ENCODE assay signal across 21 cellular contexts in the genomic region with DNA sequence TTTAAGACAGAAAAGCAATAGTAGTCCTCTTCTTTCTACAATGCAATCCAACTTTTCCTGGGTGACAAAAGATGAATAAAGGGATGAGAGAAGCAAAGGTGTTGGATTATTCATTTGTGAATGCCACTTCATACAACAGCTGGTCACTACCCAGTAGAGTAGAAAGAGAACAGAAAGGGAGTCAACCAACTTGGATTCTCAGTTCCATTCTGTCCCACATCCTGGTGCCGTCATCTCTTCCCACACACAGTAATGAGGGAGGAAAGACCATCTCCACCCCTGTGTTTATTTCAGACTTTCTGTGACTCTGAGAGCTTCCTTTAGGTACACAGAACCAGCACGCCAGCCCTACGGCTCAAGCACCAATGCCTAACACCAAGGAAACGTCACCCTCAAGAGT.
DNase-seq lines count a peak whose midpoint lies in the region; ATAC-seq and TF ChIP-seq lines count a peak whose summit lies in the region.
"Had no signal": no experiment of that assay in that cellular context is flagged by ENCODE, and none has a peak within 500 bp of the region (broad histone marks: within the 10 kb centered on the region; RNA-seq: fewer than 3 reads in every experiment).

No MANE protein-coding gene starts in this region.

- no peak overlapping the region for H3K4me2 ChIP-seq in hepatocyte
- H3K4me2 ChIP-seq: BLaER1, neural progenitor cell had no signal

- no peaks in the 10 kb centered on the region for H3K9me3 Mint-ChIP-seq in activated naive CD4-positive, alpha-beta T cell treated with anti-CD3 and anti-CD28 coated beads, Interleukin-2, amount 50 U/mL, for 72 hours
- H3K9me3 Mint-ChIP-seq in activated T-helper 17 cell treated with anti-CD3 and anti-CD28 coated beads, Interleukin-2, amount 50 U/mL, for 72 hours = no peaks in the 10 kb centered on the region
- no peaks in the 10 kb centered on the region for H3K9me3 Mint-ChIP-seq in stimulated activated naive CD8-positive, alpha-beta T cell treated with anti-CD3 and anti-CD28 coated beads, Interleukin-15, amount 100 ng/mL, for 72 hours
- H3K9me3 Mint-ChIP-seq: activated T-helper 1 cell treated with anti-CD3 and anti-CD28 coated beads, Interleukin-12 subunit alpha, Interleukin-12 subunit beta, Interleukin-2, Interleukin-4 antibody, amounts not matched to agents 30 ng/mL and 10 ng/mL and 1 ng/mL, durations not matched to agents 14 hours and 24 hours and 36 hours; neural progenitor cell had no signal

- H3K36me3 ChIP-seq in hepatocyte (replicated peaks; ENCODE audit: insufficient read depth, low read depth) = no peaks in the 10 kb centered on the region
- H3K36me3 ChIP-seq: BLaER1, lower lobe of right lung, neural progenitor cell had no signal

- H3K27me3 ChIP-seq in hepatocyte = no peaks in the 10 kb centered on the region
- H3K27me3 ChIP-seq: BLaER1, neural progenitor cell had no signal

- TF ChIP-seq CTCF in hepatocyte (IDR thresholded peaks at IDR 0.05; ENCODE audit: poor library complexity) = no peak

- ATAC-seq in activated naive CD4-positive, alpha-beta T cell treated with anti-CD3 and anti-CD28 coated beads, Interleukin-2, amount 50 U/mL, for 72 hours = peak; percentile 62 to 73
- ATAC-seq in activated T-helper 17 cell treated with anti-CD3 and anti-CD28 coated beads, Interleukin-2, amount 50 U/mL, for 72 hours (replicated peaks) = peak; percentile 80
- ATAC-seq in stimulated activated naive CD8-positive, alpha-beta T cell treated with anti-CD3 and anti-CD28 coated beads, Interleukin-15, amount 100 ng/mL, for 72 hours = peak; percentile 68
- no peak for ATAC-seq in esophagus mucosa
- no peak for ATAC-seq in HG03159 (IDR thresholded peaks at IDR 0.05; ENCODE audit: unreplicated experiment)
- ATAC-seq: HCT116 had no signal

- no peaks in the 10 kb centered on the region for H3K9me3 ChIP-seq in hepatocyte (ENCODE audit: low read depth)
- H3K9me3 ChIP-seq: lower lobe of right lung, psoas muscle had no signal

- peak overlapping the region; percentile 6 for H3K27ac ChIP-seq in hepatocyte
- H3K27ac ChIP-seq: BLaER1, lower lobe of right lung, neural progenitor cell, psoas muscle had no signal

- H3K79me2 ChIP-seq in hepatocyte = peaks cover 72% of the 10 kb centered on the region

- no peak for DNase-seq in activated naive CD4-positive, alpha-beta T cell treated with anti-CD3 and anti-CD28 coated beads, Interleukin-2, amount 50 U/mL, for 72 hours (ENCODE audit: low spot score in 2 of 2)
- no peak for DNase-seq in activated naive CD4-positive, alpha-beta T cell treated with Interleukin-2 at 50 U/mL for 16 hours
- no peak for DNase-seq in hepatocyte (ENCODE audit: low spot score)
- no peak for DNase-seq in stimulated activated naive CD8-positive, alpha-beta T cell treated with anti-CD3 and anti-CD28 coated beads, Interleukin-15, amount 100 ng/mL, for 72 hours
- DNase-seq in DMS114 treated with DMSO at 0.1 percent for 48 hours (lab: John Stamatoyannopoulos, UW; ENCODE audit: unreplicated experiment) = no peak
- DNase-seq: ACHN; Calu3; kidney; lower lobe of right lung; NCI-H1105 treated with DMSO at 0.1 percent for 48 hours; NCI-H2029; NCI-H526 treated with DMSO at 0.1 percent for 48 hours; psoas muscle; stimulated activated CD8-positive, alpha-beta memory T cell treated with anti-CD3 and anti-CD28 coated beads, Interleukin-4, amount 100 ng/mL, for 48 hours had no signal

- H2AFZ ChIP-seq in hepatocyte = no peak overlapping the region
- H2AFZ ChIP-seq: neural progenitor cell had no signal

- peak overlapping the region; percentile 25 for H3K4me3 Mint-ChIP-seq in activated T-helper 17 cell treated with anti-CD3 and anti-CD28 coated beads, Interleukin-2, amount 50 U/mL, for 72 hours
- no peak overlapping the region for H3K4me3 Mint-ChIP-seq in stimulated activated naive CD8-positive, alpha-beta T cell treated with anti-CD3 and anti-CD28 coated beads, Interleukin-15, amount 100 ng/mL, for 72 hours
- H3K4me3 Mint-ChIP-seq: activated T-helper 1 cell treated with anti-CD3 and anti-CD28 coated beads, Interleukin-12 subunit alpha, Interleukin-12 subunit beta, Interleukin-2, Interleukin-4 antibody, amounts not matched to agents 30 ng/mL and 10 ng/mL and 1 ng/mL, durations not matched to agents 14 hours and 24 hours and 36 hours; neural progenitor cell had no signal

- no peak overlapping the region for H3K4me3 ChIP-seq in hepatocyte
- H3K4me3 ChIP-seq: BLaER1, lower lobe of right lung, neural progenitor cell, psoas muscle had no signal

- peaks cover 29% of the 10 kb centered on the region for H3K4me1 ChIP-seq in hepatocyte (ENCODE audit: insufficient read depth)
- H3K4me1 ChIP-seq: BLaER1, psoas muscle had no signal

- 95% methylated on average over 4 of the region's 4 CpGs for WGBS in hepatocyte (ENCODE audit: low lambda C conversion rate, missing lambda C conversion rate)

- peaks cover 8% of the 10 kb centered on the region for H3K4me1 Mint-ChIP-seq in activated T-helper 17 cell treated with anti-CD3 and anti-CD28 coated beads, Interleukin-2, amount 50 U/mL, for 72 hours
- peaks cover 1% of the 10 kb centered on the region for H3K4me1 Mint-ChIP-seq in stimulated activated naive CD8-positive, alpha-beta T cell treated with anti-CD3 and anti-CD28 coated beads, Interleukin-15, amount 100 ng/mL, for 72 hours

- H3K27me3 Mint-ChIP-seq in activated T-helper 17 cell treated with anti-CD3 and anti-CD28 coated beads, Interleukin-2, amount 50 U/mL, for 72 hours = no peaks in the 10 kb centered on the region
- H3K27me3 Mint-ChIP-seq in stimulated activated naive CD8-positive, alpha-beta T cell treated with anti-CD3 and anti-CD28 coated beads, Interleukin-15, amount 100 ng/mL, for 72 hours = no peaks in the 10 kb centered on the region

- H3K36me3 Mint-ChIP-seq in activated naive CD4-positive, alpha-beta T cell treated with anti-CD3 and anti-CD28 coated beads, Interleukin-2, amount 50 U/mL, for 72 hours = no peaks in the 10 kb centered on the region
- no peaks in the 10 kb centered on the region for H3K36me3 Mint-ChIP-seq in activated T-helper 17 cell treated with anti-CD3 and anti-CD28 coated beads, Interleukin-2, amount 50 U/mL, for 72 hours (ENCODE audit: low read depth)

- no peaks in the 10 kb centered on the region for H3K9me2 ChIP-seq in hepatocyte (replicated peaks; ENCODE audit: insufficient read depth)

- H4K20me1 ChIP-seq in hepatocyte (ENCODE audit: insufficient read depth, poor library complexity, severe bottlenecking) = no peaks in the 10 kb centered on the region
- H4K20me1 ChIP-seq: BLaER1 had no signal

- H3K27ac Mint-ChIP-seq in activated naive CD4-positive, alpha-beta T cell treated with anti-CD3 and anti-CD28 coated beads, Interleukin-2, amount 50 U/mL, for 72 hours = no peak overlapping the region
- peak overlapping the region; percentile 47 for H3K27ac Mint-ChIP-seq in activated T-helper 17 cell treated with anti-CD3 and anti-CD28 coated beads, Interleukin-2, amount 50 U/mL, for 72 hours
- peak overlapping the region in 1 of 2 donors; percentile 62 for H3K27ac Mint-ChIP-seq in stimulated activated naive CD8-positive, alpha-beta T cell treated with anti-CD3 and anti-CD28 coated beads, Interleukin-15, amount 100 ng/mL, for 72 hours
- H3K27ac Mint-ChIP-seq: activated T-helper 1 cell treated with anti-CD3 and anti-CD28 coated beads, Interleukin-12 subunit alpha, Interleukin-12 subunit beta, Interleukin-2, Interleukin-4 antibody, amounts not matched to agents 30 ng/mL and 10 ng/mL and 1 ng/mL, durations not matched to agents 14 hours and 24 hours and 36 hours; neural progenitor cell had no signal

Comparison
In these comparisons a context has a peak if more than half of its experiments do, and no peak if none do; other contexts are left out.
1. ATAC-seq: peak in activated naive CD4-positive, alpha-beta T cell treated with anti-CD3 and anti-CD28 coated beads, Interleukin-2, amount 50 U/mL, for 72 hours (2 of 2), activated T-helper 17 cell treated with anti-CD3 and anti-CD28 coated beads, Interleukin-2, amount 50 U/mL, for 72 hours (single experiment) and stimulated activated naive CD8-positive, alpha-beta T cell treated with anti-CD3 and anti-CD28 coated beads, Interleukin-15, amount 100 ng/mL, for 72 hours (single experiment); none in esophagus mucosa (single experiment) and HG03159 (single experiment).